Comparison of ENCODE assay signal across 17 cellular contexts in genomic region chr14:34072921-34073320, GRCh38.
"Had no signal": no experiment of that assay in that cellular context is flagged by ENCODE, and none has a peak within 500 bp of the region (broad histone marks: within the 10 kb centered on the region; RNA-seq: fewer than 3 reads in every experiment).

No MANE protein-coding gene starts in this region.

- H3K9me3 ChIP-seq: lower lobe of right lung, ovary, sigmoid colon had no signal

- DNase-seq: activated CD4-positive, alpha-beta T cell treated with anti-CD3 and anti-CD28 coated beads, Interleukin-2, amount 10 ng/mL, durations not matched to agents 7 days and 5 days; activated CD8-positive, alpha-beta memory T cell treated with anti-CD3 and anti-CD28 coated beads for 24 hours; activated naive CD4-positive, alpha-beta T cell treated with anti-CD3 and anti-CD28 coated beads, Interleukin-2, amount 10 ng/mL, durations not matched to agents 7 days and 5 days; immature natural killer cell; lower lobe of right lung; ovary; sigmoid colon; stimulated activated CD4-positive, alpha-beta T cell treated with anti-CD3 and anti-CD28 coated beads, Interleukin-4, amount 100 ng/mL, for 1 hour; stimulated activated CD8-positive, alpha-beta memory T cell treated with anti-CD3 and anti-CD28 coated beads, Interleukin-4, amount 100 ng/mL, for 48 hours; upper lobe of left lung had no signal

- H3K9ac ChIP-seq: neural progenitor cell had no signal

- H3K36me3 Mint-ChIP-seq: immature natural killer cell, mesothelial cell of epicardium, neural progenitor cell, WTC11 had no signal

- H3K36me3 ChIP-seq: cardiac muscle cell, esophagus muscularis mucosa, lower lobe of right lung, neural progenitor cell, ovary, sigmoid colon, upper lobe of left lung had no signal

- H3K4me1 ChIP-seq: lower lobe of right lung, upper lobe of left lung had no signal

- ATAC-seq: activated T-helper 17 cell treated with anti-CD3 and anti-CD28 coated beads, Interleukin-2, amount 50 U/mL, for 72 hours; lower lobe of right lung; WTC11 had no signal

- H3K4me3 Mint-ChIP-seq: activated CD4-positive, alpha-beta T cell treated with anti-CD3 and anti-CD28 coated beads, Interleukin-2, amount 10 ng/mL, durations not matched to agents 7 days and 5 days; activated naive CD4-positive, alpha-beta T cell treated with anti-CD3 and anti-CD28 coated beads, Interleukin-2, amount 10 ng/mL, durations not matched to agents 7 days and 5 days; activated T-helper 17 cell treated with anti-CD3 and anti-CD28 coated beads, Interleukin-2, amount 50 U/mL, for 72 hours; immature natural killer cell; mesothelial cell of epicardium; neural progenitor cell; stimulated activated naive CD8-positive, alpha-beta T cell treated with anti-CD3 and anti-CD28 coated beads, Interleukin-15, Interleukin-2, amounts not matched to agents 100 ng/mL and 50 ng/mL, for 24 hours; WTC11 had no signal

- H3K27me3 Mint-ChIP-seq: activated T-helper 17 cell treated with anti-CD3 and anti-CD28 coated beads, Interleukin-2, amount 50 U/mL, for 72 hours; stimulated activated naive CD8-positive, alpha-beta T cell treated with anti-CD3 and anti-CD28 coated beads, Interleukin-15, Interleukin-2, amounts not matched to agents 100 ng/mL and 50 ng/mL, for 24 hours had no signal

- H3K4me2 ChIP-seq: neural progenitor cell had no signal

- H3K27me3 ChIP-seq: cardiac muscle cell, esophagus muscularis mucosa, neural progenitor cell, ovary, sigmoid colon, upper lobe of left lung had no signal

- H3K27ac ChIP-seq: cardiac muscle cell, esophagus muscularis mucosa, lower lobe of right lung, neural progenitor cell, ovary, sigmoid colon, upper lobe of left lung had no signal

- H3K4me1 Mint-ChIP-seq: activated naive CD4-positive, alpha-beta T cell treated with anti-CD3 and anti-CD28 coated beads, Interleukin-2, amount 10 ng/mL, durations not matched to agents 7 days and 5 days; activated T-helper 17 cell treated with anti-CD3 and anti-CD28 coated beads, Interleukin-2, amount 50 U/mL, for 72 hours; immature natural killer cell; WTC11 had no signal

- H3K4me3 ChIP-seq: cardiac muscle cell, esophagus muscularis mucosa, lower lobe of right lung, neural progenitor cell, ovary, sigmoid colon, upper lobe of left lung had no signal

- H2AFZ ChIP-seq: neural progenitor cell had no signal
